2 cellular contexts compared by ENCODE assay signal in genomic region chr1:38989979-38990378, GRCh38.
TF ChIP-seq lines count a peak whose summit lies in the region.

No MANE protein-coding gene starts in this region.

TF ChIP-seq in A549, 52 proteins besides CTCF, POLR2A, EP300 and RAD21:
- TF ChIP-seq MAX (IDR thresholded peaks at IDR 0.05) (no peak), FOSL2 (IDR thresholded peaks at IDR 0.05) (no peak), FOSL2 (CRISPR knock-in tag; IDR thresholded peaks at IDR 0.05) (no peak), SREBF2 (IDR thresholded peaks at IDR 0.05) (no peak), HOXA7 (CRISPR knock-in tag; IDR thresholded peaks at IDR 0.05) (no peak), JUN (IDR thresholded peaks at IDR 0.05) (no peak), HOXB5 (CRISPR knock-in tag; IDR thresholded peaks at IDR 0.05) (no peak), NR3C1 (IDR thresholded peaks at IDR 0.05) (no peak), FOXS1 (CRISPR knock-in tag; IDR thresholded peaks at IDR 0.05) (no peak), JUNB (IDR thresholded peaks at IDR 0.05) (no peak), POLR2AphosphoS2 (conservative IDR thresholded peaks at IDR 0.05; ENCODE audit: low read length) (no peak), HOXB13 (CRISPR knock-in tag; IDR thresholded peaks at IDR 0.05; ENCODE audit: low read depth) (no peak), CEBPB (IDR thresholded peaks at IDR 0.05) (no peak), SMC3 (IDR thresholded peaks at IDR 0.05) (no peak), HMGXB4 (CRISPR knock-in tag; IDR thresholded peaks at IDR 0.05; ENCODE audit: borderline replicate concordance) (no peak), CHD2 (IDR thresholded peaks at IDR 0.05; ENCODE audit: low read length, partially characterized antibody) (no peak)

TF ChIP-seq in IMR-90, 13 proteins besides CTCF, POLR2A, EP300 and RAD21:
- TF ChIP-seq ELK1 (IDR thresholded peaks at IDR 0.05; ENCODE audit: borderline replicate concordance, low read depth, low read length) (no peak), MAZ (IDR thresholded peaks at IDR 0.05; ENCODE audit: borderline replicate concordance, low read depth, low read length) (no peak), CEBPB (IDR thresholded peaks at IDR 0.05; ENCODE audit: low read depth, low read length) (no peak), MAFK (IDR thresholded peaks at IDR 0.05; ENCODE audit: low read depth, low read length) (no peak), NFE2L2 (IDR thresholded peaks at IDR 0.05; ENCODE audit: low read depth, low read length) (no peak), USF2 (IDR thresholded peaks at IDR 0.05; ENCODE audit: low read depth, low read length) (no peak), FOS (IDR thresholded peaks at IDR 0.05; ENCODE audit: low read depth, low read length) (no peak), CHD1 (IDR thresholded peaks at IDR 0.05; ENCODE audit: low read depth, low read length) (no peak), SMC3 (IDR thresholded peaks at IDR 0.05; ENCODE audit: low read depth, low read length) (no peak), RFX5 (IDR thresholded peaks at IDR 0.05; ENCODE audit: low read depth, low read length) (no peak), MXI1 (IDR thresholded peaks at IDR 0.05; ENCODE audit: borderline replicate concordance, low read depth, low read length) (no peak), RCOR1 (IDR thresholded peaks at IDR 0.05; ENCODE audit: insufficient replicate concordance, low read length) (no peak), BHLHE40 (IDR thresholded peaks at IDR 0.05; ENCODE audit: low read depth, low read length) (no peak)
TF ChIP-seq in IMR-90: peak in this region for 0.
